In genomic region chrX:153517941-153518834, GRCh38 we compare ENCODE assay signal across 1 cellular context.
TF ChIP-seq lines count a peak whose summit lies in the region.

No MANE protein-coding gene starts in this region.

TF ChIP-seq in neural cell, 6 proteins besides CTCF, POLR2A, EP300 and RAD21 (continued from another document):
- TF ChIP-seq, protein P1, sequence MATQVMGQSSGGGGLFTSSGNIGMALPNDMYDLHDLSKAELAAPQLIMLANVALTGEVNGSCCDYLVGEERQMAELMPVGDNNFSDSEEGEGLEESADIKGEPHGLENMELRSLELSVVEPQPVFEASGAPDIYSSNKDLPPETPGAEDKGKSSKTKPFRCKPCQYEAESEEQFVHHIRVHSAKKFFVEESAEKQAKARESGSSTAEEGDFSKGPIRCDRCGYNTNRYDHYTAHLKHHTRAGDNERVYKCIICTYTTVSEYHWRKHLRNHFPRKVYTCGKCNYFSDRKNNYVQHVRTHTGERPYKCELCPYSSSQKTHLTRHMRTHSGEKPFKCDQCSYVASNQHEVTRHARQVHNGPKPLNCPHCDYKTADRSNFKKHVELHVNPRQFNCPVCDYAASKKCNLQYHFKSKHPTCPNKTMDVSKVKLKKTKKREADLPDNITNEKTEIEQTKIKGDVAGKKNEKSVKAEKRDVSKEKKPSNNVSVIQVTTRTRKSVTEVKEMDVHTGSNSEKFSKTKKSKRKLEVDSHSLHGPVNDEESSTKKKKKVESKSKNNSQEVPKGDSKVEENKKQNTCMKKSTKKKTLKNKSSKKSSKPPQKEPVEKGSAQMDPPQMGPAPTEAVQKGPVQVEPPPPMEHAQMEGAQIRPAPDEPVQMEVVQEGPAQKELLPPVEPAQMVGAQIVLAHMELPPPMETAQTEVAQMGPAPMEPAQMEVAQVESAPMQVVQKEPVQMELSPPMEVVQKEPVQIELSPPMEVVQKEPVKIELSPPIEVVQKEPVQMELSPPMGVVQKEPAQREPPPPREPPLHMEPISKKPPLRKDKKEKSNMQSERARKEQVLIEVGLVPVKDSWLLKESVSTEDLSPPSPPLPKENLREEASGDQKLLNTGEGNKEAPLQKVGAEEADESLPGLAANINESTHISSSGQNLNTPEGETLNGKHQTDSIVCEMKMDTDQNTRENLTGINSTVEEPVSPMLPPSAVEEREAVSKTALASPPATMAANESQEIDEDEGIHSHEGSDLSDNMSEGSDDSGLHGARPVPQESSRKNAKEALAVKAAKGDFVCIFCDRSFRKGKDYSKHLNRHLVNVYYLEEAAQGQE (IDR thresholded peaks at IDR 0.05; ENCODE audit: borderline replicate concordance), result no peak
- no peak for TF ChIP-seq POLR2AphosphoS5 (IDR thresholded peaks at IDR 0.05)
